ENCODE assay signal across 8 cellular contexts in genomic region chrX:53422091-53422914, GRCh38. TPM values are rescaled to one million over a fixed set of nuclear protein-coding genes. Genes with fewer than 3 reads are reported as not detected.
DNase-seq lines count a peak whose midpoint lies in the region; ATAC-seq, FAIRE-seq and TF ChIP-seq lines count a peak whose summit lies in the region.

RIBC1 (plus strand) TSS chrX:53422873; CDS start chrX:53426277, 3,404 bp downstream.
SMC1A (minus strand) TSS chrX:53422654; CDS start chrX:53422600, 54 bp downstream.

- H3K27me3 ChIP-seq in cardiac muscle cell: no peaks in the 10 kb centered on the region
- H3K27me3 ChIP-seq in pancreas: no peaks in the 10 kb centered on the region
- no peaks in the 10 kb centered on the region for H3K27me3 ChIP-seq in tibial artery

- TF ChIP-seq POLR2A in GM12892 (IDR thresholded peaks at IDR 0.05; ENCODE audit: low read depth, low read length): peak; percentile 84

- peak within 1 kb of the TSS; percentile 80 for H3K27ac ChIP-seq in adipose tissue (ENCODE audit: low read depth, low read length)
- H3K27ac ChIP-seq in cardiac muscle cell: peak within 1 kb of the TSS; percentile 80
- H3K27ac ChIP-seq in pancreas: peak within 1 kb of the TSS; percentile 81 to 93 (median 88)
- H3K27ac ChIP-seq in tibial artery: peak within 1 kb of the TSS; percentile 89 to 94

- H3K36me3 ChIP-seq in cardiac muscle cell (no peaks in the 10 kb centered on the region), pancreas (no peaks in the 10 kb centered on the region), tibial artery (no peaks in the 10 kb centered on the region)

- H3K9me3 ChIP-seq in cardiac muscle cell (ENCODE audit: low read depth): no peaks in the 10 kb centered on the region
- H3K9me3 ChIP-seq in pancreas: no peaks in the 10 kb centered on the region
- no peaks in the 10 kb centered on the region for H3K9me3 ChIP-seq in tibial artery

- ATAC-seq in HG02840 (IDR thresholded peaks at IDR 0.05; ENCODE audit: low FRiP score, unreplicated experiment) (peak; percentile 92), pancreas (peak; percentile 92 to 97 (median 96))

- 1 to 3% (median 1%) methylated on average over 55 to 78 of the region's 78 CpGs for WGBS in adipose tissue, 3 donors
- WGBS in pancreas, 2 donors: 0 to 2% methylated on average over 73 to 78 of the region's 78 CpGs

- intact Hi-C loops in pancreas (cut with DNase I): no loop called here
- intact Hi-C loops in tibial artery (cut with DNase I; ENCODE audit: low total_unique reads): no loop called here

- no peak for TF ChIP-seq CTCF in cardiac muscle cell (IDR thresholded peaks at IDR 0.05; ENCODE audit: low read depth, low read length)
- no peak for TF ChIP-seq CTCF in pancreas (IDR thresholded peaks at IDR 0.05)
- TF ChIP-seq CTCF in tibial artery (IDR thresholded peaks at IDR 0.05): no peak

- H3K4me1 ChIP-seq in cardiac muscle cell (ENCODE audit: low read depth) (peaks cover 5% of the 10 kb centered on the region), pancreas (peaks cover 0 to 13% (median 9%) of the 10 kb centered on the region in 3 donors), tibial artery (peaks cover 0 to 21% (median 12%) of the 10 kb centered on the region in 4 donors)

- FAIRE-seq in GM12892 (lab: Jason Lieb, UNC) (peak; percentile 100), pancreas (lab: Jason Lieb, UNC) (peak; percentile 99)

- DNase-seq in GM12892 (ENCODE audit: insufficient read length) (peak; percentile 94), NCI-H1436 (lab: John Stamatoyannopoulos, UW) (peak; percentile 100), SW480 (ENCODE audit: low spot score) (peak; percentile 94), cardiac muscle cell (ENCODE audit: low read depth in 1 of 2, low spot score in 1 of 2) (peak; percentile 95 to 97), pancreas (peak; percentile 96 to 100 (median 99)), tibial artery (peak; percentile 94 to 98)

- H3K4me3 ChIP-seq in cardiac muscle cell (peak within 1 kb of the TSS; percentile 46), pancreas (peak within 1 kb of the TSS; percentile 77 to 95 (median 86)), tibial artery (peak within 1 kb of the TSS; percentile 64 to 69)

RNA-seq across cellular contexts. Expression of gene RIBC1, which starts in this region (rescaled TPM):
- polyA plus RNA-seq in GM12892 (2012; ENCODE audit: missing spikeins): 0.70 TPM
- polyA plus RNA-seq in adipose tissue (under 1 TPM in 2 of 3 donors, not detected in 1; 0.43 to 0.95 TPM), cardiac muscle cell (1.6 and 4.0 TPM in 2 replicates), pancreas (1 to 10 TPM; 2.2 to 3.3 TPM)
- total RNA-seq in cardiac muscle cell (2.7 and 3.0 TPM in 2 replicates), pancreas (1 to 10 TPM in 2 of 6 donors, under 1 TPM in 4; 0.31 to 1.2 (median 0.61) TPM)

RNA-seq across cellular contexts. Expression of gene SMC1A, which starts in this region (rescaled TPM):
- 60.2 TPM for polyA plus RNA-seq in GM12892 (2012; ENCODE audit: missing spikeins)
- polyA plus RNA-seq in adipose tissue: 10 to 100 TPM in 1 of 3 donors, 1 to 10 TPM in 2; 5.7 to 13.5 (median 7.1) TPM
- total RNA-seq in cardiac muscle cell: 46.1 and 48.3 TPM in 2 replicates
- 59.0 and 59.5 TPM in 2 replicates for polyA plus RNA-seq in cardiac muscle cell
- 10 to 100 TPM; 17.0 to 38.2 (median 24.3) TPM for total RNA-seq in pancreas
- 1 to 10 TPM; 6.1 to 6.8 TPM for polyA plus RNA-seq in pancreas

Comparison
In these comparisons a context has a peak if more than half of its experiments do, and no peak if none do; other contexts are left out.
1. Peak in every context shown above with its lines: DNase-seq, ATAC-seq, H3K4me3 ChIP-seq and H3K27ac ChIP-seq.